ENCODE assay signal across 2 cellular contexts in genomic region chr6:30510419-30510818, GRCh38.
TF ChIP-seq lines count a peak whose summit lies in the region.

No MANE protein-coding gene starts in this region.

TF ChIP-seq in HEK293, 187 proteins besides CTCF, POLR2A, EP300 and RAD21:
- TF ChIP-seq ZNF121 (tag by site-specific recombination; IDR thresholded peaks at IDR 0.05) = 0 out of 2 replicates have a peak, but pooled peaks have one; percentile 34
- TF ChIP-seq ZNF664 (tag by site-specific recombination; IDR thresholded peaks at IDR 0.05) = no peak

TF ChIP-seq in K562, 482 proteins besides CTCF, POLR2A, EP300 and RAD21:
- TF ChIP-seq HMGN3 (IDR thresholded peaks at IDR 0.05; ENCODE audit: borderline replicate concordance, extremely low read depth, insufficient read length, low read depth, low read length) (no peak), RBM25 (IDR thresholded peaks at IDR 0.05; ENCODE audit: low read depth, low read length, severe bottlenecking) (peak; percentile 23), ZNF121 (CRISPR knock-in tag; conservative IDR thresholded peaks at IDR 0.05) (peak; percentile 41; the same call in 1 of the 2 replicates)
